Comparison of ENCODE assay signal across 2 cellular contexts in genomic region chr4:48268956-48269860, GRCh38.
TF ChIP-seq lines count a peak whose summit lies in the region.

Gene TEC (minus strand): TSS chr4:48269838. CDS start chr4:48228614, 41,224 bp downstream.

TF ChIP-seq in GM12891, 5 proteins besides CTCF, POLR2A, EP300 and RAD21 (continued from another document):
- TF ChIP-seq POLR2AphosphoS5 (IDR thresholded peaks at IDR 0.05; ENCODE audit: low read depth, low read length): peak; percentile 51; the same call in 1 of the 2 replicates
- TF ChIP-seq POU2F2 (IDR thresholded peaks at IDR 0.05; ENCODE audit: low read depth, low read length): no peak
- peak; percentile 64; the same call in 1 of the 2 replicates for TF ChIP-seq TAF1 (IDR thresholded peaks at IDR 0.05; ENCODE audit: low read depth, low read length)
TF ChIP-seq in GM12891: peak in this region for 2.

TF ChIP-seq in H1, 55 proteins besides CTCF, POLR2A, EP300 and RAD21 (continued from another document):
- peak in 1 of 2 experiments; percentile 75; a peak in 2 of 4 replicates for TF ChIP-seq HDAC2 (IDR thresholded peaks at IDR 0.05; ENCODE audit: borderline replicate concordance in 1 of 2, low read depth in 2 of 2, low read length in 2 of 2)
- peak; percentile 20 for TF ChIP-seq TAF7 (optimal IDR thresholded peaks at IDR 0.05; ENCODE audit: borderline replicate concordance, low read depth, low read length)
- TF ChIP-seq SIN3A (conservative IDR thresholded peaks at IDR 0.05 in 1 of 2, IDR thresholded peaks at IDR 0.05 in 1 of 2; ENCODE audit: low read depth in 1 of 2, low read length in 2 of 2): peak; percentile 55 to 67; a peak in 1 of 4 replicates
- no peak for TF ChIP-seq NRF1 (IDR thresholded peaks at IDR 0.05; ENCODE audit: low read depth, low read length)
- TF ChIP-seq RBBP5 (IDR thresholded peaks at IDR 0.05; ENCODE audit: borderline replicate concordance, low read depth, low read length): peak; percentile 77
- TF ChIP-seq KDM1A (IDR thresholded peaks at IDR 0.05; ENCODE audit: borderline replicate concordance, low read length): no peak
- 0 out of 2 replicates have a peak, but pooled peaks have one; percentile 23 for TF ChIP-seq POLR2AphosphoS5 (IDR thresholded peaks at IDR 0.05; ENCODE audit: low read depth, low read length)
- no peak for TF ChIP-seq ATF3 (IDR thresholded peaks at IDR 0.05; ENCODE audit: insufficient read depth, low read depth, low read length)
- peak; percentile 42; the same call in 1 of the 2 replicates for TF ChIP-seq E2F6 (IDR thresholded peaks at IDR 0.05)
- peak; percentile 85 for TF ChIP-seq PHF8 (conservative IDR thresholded peaks at IDR 0.05; ENCODE audit: low read depth, low read length)
- TF ChIP-seq KDM4A (IDR thresholded peaks at IDR 0.05; ENCODE audit: low read depth, low read length, severe bottlenecking): peak; percentile 89
- TF ChIP-seq TBP (IDR thresholded peaks at IDR 0.05; ENCODE audit: low read depth, low read length): 0 out of 2 replicates have a peak, but pooled peaks have one; percentile 14
